In the genomic region with DNA sequence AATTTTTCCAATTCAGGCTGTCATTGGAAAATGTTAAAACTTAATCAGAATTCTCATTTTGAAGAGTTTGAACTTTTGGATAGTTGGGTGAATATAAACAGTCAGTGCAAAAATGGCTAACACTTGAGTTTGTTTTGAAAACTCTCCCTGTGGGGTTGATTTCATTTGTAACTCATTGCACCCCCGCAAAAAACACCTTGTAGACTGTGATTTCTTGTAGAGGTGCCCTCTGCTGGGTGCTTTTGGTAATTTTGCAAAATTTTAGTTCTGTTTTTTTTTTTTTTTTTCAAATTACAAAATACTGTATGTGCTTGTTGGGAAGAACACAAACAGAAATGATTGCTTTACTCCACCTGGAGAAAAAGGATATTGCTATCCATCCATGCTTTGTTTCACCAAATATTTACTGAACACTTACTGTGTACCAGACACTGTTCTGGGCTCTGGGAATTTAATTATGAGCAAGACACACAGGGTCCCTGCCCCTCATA, we compare ENCODE assay signal across 8 cellular contexts. TPM values are rescaled to one million over a fixed set of nuclear protein-coding genes. Genes with fewer than 3 reads are reported as not detected.
DNase-seq lines count a peak whose midpoint lies in the region; TF ChIP-seq lines count a peak whose summit lies in the region.

No MANE protein-coding gene starts in this region.

- H3K27ac Mint-ChIP-seq in activated CD4-positive, alpha-beta T cell treated with anti-CD3 and anti-CD28 coated beads, Interleukin-2, amount 10 ng/mL, durations not matched to agents 7 days and 5 days: peak overlapping the region; percentile 5

- no peaks in the 10 kb centered on the region for H3K9me3 Mint-ChIP-seq in activated CD4-positive, alpha-beta T cell treated with anti-CD3 and anti-CD28 coated beads, Interleukin-2, amount 10 ng/mL, durations not matched to agents 7 days and 5 days

- peak; percentile 51 for DNase-seq in NCI-H82 (lab: John Stamatoyannopoulos, UW)
- no peak for DNase-seq in NCI-H82 treated with DMSO at 0.1 percent for 48 hours (lab: John Stamatoyannopoulos, UW; ENCODE audit: unreplicated experiment)
- DNase-seq in LoVo (ENCODE audit: low spot score): peak; percentile 18
- DNase-seq in activated CD4-positive, alpha-beta T cell treated with anti-CD3 and anti-CD28 coated beads, Interleukin-2, amount 10 ng/mL, durations not matched to agents 7 days and 5 days: peak; percentile 67
- DNase-seq in foreskin fibroblast: peak in 1 of 2 donors; percentile 57
- DNase-seq in stimulated activated CD4-positive, alpha-beta T cell treated with anti-CD3 and anti-CD28 coated beads, Interleukin-2, amount 100 ng/mL, for 4 hours (ENCODE audit: low read depth): peak; percentile 39
- no peak for DNase-seq in NCI-H524 treated with DMSO at 0.1 percent for 48 hours (lab: John Stamatoyannopoulos, UW)
- no peak for DNase-seq in NCI-H1092 treated with DMSO at 0.1 percent for 48 hours (lab: John Stamatoyannopoulos, UW)

- peaks cover 7% of the 10 kb centered on the region for H3K4me1 Mint-ChIP-seq in activated CD4-positive, alpha-beta T cell treated with anti-CD3 and anti-CD28 coated beads, Interleukin-2, amount 10 ng/mL, durations not matched to agents 7 days and 5 days

- CTCF ChIA-PET in activated CD4-positive, alpha-beta T cell treated with anti-CD3 and anti-CD28 coated beads, Interleukin-2, amount 10 ng/mL, durations not matched to agents 7 days and 5 days (lab: Charles Lee): interaction anchor here (0.6 to 2.3 kb wide), 3 partner anchors 10 to 97 kb away, joined by 3 to 9 read pairs (median 3); no protein-coding TSS in a partner anchor

- POLR2A ChIA-PET in activated CD4-positive, alpha-beta T cell treated with anti-CD3 and anti-CD28 coated beads, Interleukin-2, amount 10 ng/mL, durations not matched to agents 7 days and 5 days (lab: Charles Lee): no interaction called here

- no peaks in the 10 kb centered on the region for H3K27me3 Mint-ChIP-seq in activated CD4-positive, alpha-beta T cell treated with anti-CD3 and anti-CD28 coated beads, Interleukin-2, amount 10 ng/mL, durations not matched to agents 7 days and 5 days

- no peak overlapping the region for H3K4me3 ChIP-seq in foreskin fibroblast (ENCODE audit: low read depth in 1 of 2, low read length in 2 of 2)

- H3K4me3 Mint-ChIP-seq in activated CD4-positive, alpha-beta T cell treated with anti-CD3 and anti-CD28 coated beads, Interleukin-2, amount 10 ng/mL, durations not matched to agents 7 days and 5 days: no peak overlapping the region

- peaks cover 36% of the 10 kb centered on the region for H3K36me3 Mint-ChIP-seq in activated CD4-positive, alpha-beta T cell treated with anti-CD3 and anti-CD28 coated beads, Interleukin-2, amount 10 ng/mL, durations not matched to agents 7 days and 5 days (ENCODE audit: low read depth)

- peak; percentile 45 for TF ChIP-seq CTCF in foreskin fibroblast (IDR thresholded peaks at IDR 0.05; ENCODE audit: low read depth, low read length)

RNA-seq across cellular contexts. Expression of a gene that starts 28.2 kb away (rescaled TPM):
- 100 to 1,000 TPM; 404 to 442 TPM for total RNA-seq in activated CD4-positive, alpha-beta T cell treated with anti-CD3 and anti-CD28 coated beads, Interleukin-2, amount 10 ng/mL, durations not matched to agents 7 days and 5 days

Comparison
In these comparisons a context has a peak if more than half of its experiments do, and no peak if none do; other contexts are left out.
1. DNase-seq: peak in NCI-H82 (single experiment), LoVo (single experiment), activated CD4-positive, alpha-beta T cell treated with anti-CD3 and anti-CD28 coated beads, Interleukin-2, amount 10 ng/mL, durations not matched to agents 7 days and 5 days (single experiment) and stimulated activated CD4-positive, alpha-beta T cell treated with anti-CD3 and anti-CD28 coated beads, Interleukin-2, amount 100 ng/mL, for 4 hours (single experiment); none in NCI-H82 treated with DMSO at 0.1 percent for 48 hours (single experiment), NCI-H524 treated with DMSO at 0.1 percent for 48 hours (single experiment) and NCI-H1092 treated with DMSO at 0.1 percent for 48 hours (single experiment).